Comparison of ENCODE assay signal across 23 cellular contexts in genomic region chr4:90254357-90254756, GRCh38.
DNase-seq lines count a peak whose midpoint lies in the region; ATAC-seq, FAIRE-seq and TF ChIP-seq lines count a peak whose summit lies in the region.
"Had no signal": no experiment of that assay in that cellular context is flagged by ENCODE, and none has a peak within 500 bp of the region (broad histone marks: within the 10 kb centered on the region; RNA-seq: fewer than 3 reads in every experiment).

No MANE protein-coding gene starts in this region.

- H4K20me1 ChIP-seq in GM23338 (replicated peaks; ENCODE audit: insufficient read depth) (no peaks in the 10 kb centered on the region), keratinocyte (ENCODE audit: control insufficient read depth, extremely low read depth, insufficient read depth, low read length) (no peaks in the 10 kb centered on the region)
- H4K20me1 ChIP-seq: BLaER1 had no signal

- no peak overlapping the region for H3K4me3 ChIP-seq in GM23338
- H3K4me3 ChIP-seq in bronchial epithelial cell (ENCODE audit: low read depth, low read length) = no peak overlapping the region
- no peak overlapping the region for H3K4me3 ChIP-seq in keratinocyte (ENCODE audit: control insufficient read depth in 2 of 3, extremely low read depth in 1 of 3, insufficient read depth in 2 of 3, low read depth in 1 of 3, low read length in 3 of 3)
- H3K4me3 ChIP-seq: BLaER1 had no signal

- H3F3A ChIP-seq in GM23338 (replicated peaks; ENCODE audit: low read depth) = no peaks in the 10 kb centered on the region

- no peak for TF ChIP-seq CTCF in GM23338 (conservative IDR thresholded peaks at IDR 0.05; ENCODE audit: low read depth in 2 of 2)
- no peak for TF ChIP-seq CTCF in bronchial epithelial cell (IDR thresholded peaks at IDR 0.05; ENCODE audit: insufficient read depth, low read length, severe bottlenecking)
- TF ChIP-seq CTCF in foreskin keratinocyte (conservative IDR thresholded peaks at IDR 0.05) = no peak
- no peak for TF ChIP-seq CTCF in keratinocyte (optimal IDR thresholded peaks at IDR 0.05 in 1 of 3, IDR thresholded peaks at IDR 0.05 in 1 of 3, conservative IDR thresholded peaks at IDR 0.05 in 1 of 3; ENCODE audit: extremely low read depth in 1 of 3, insufficient read depth in 2 of 3, low read length in 3 of 3)

- H3K4me1 ChIP-seq in GM23338 (ENCODE audit: insufficient read depth) (no peaks in the 10 kb centered on the region), foreskin keratinocyte (no peaks in the 10 kb centered on the region), keratinocyte (ENCODE audit: control insufficient read depth, extremely low read depth, insufficient read depth, low read length) (no peaks in the 10 kb centered on the region)
- H3K4me1 ChIP-seq: BLaER1, Caco-2 had no signal

- H2AFZ ChIP-seq in GM23338 (peak overlapping the region; percentile 61; the same call in 1 of the 2 replicates), keratinocyte (ENCODE audit: control insufficient read depth, low read length) (peak overlapping the region; percentile 57)

- H3K79me2 ChIP-seq in GM23338 (replicated peaks; ENCODE audit: insufficient read depth) = no peaks in the 10 kb centered on the region
- H3K79me2 ChIP-seq in keratinocyte (ENCODE audit: control insufficient read depth, insufficient read depth, low read length) = no peaks in the 10 kb centered on the region

- no peaks in the 10 kb centered on the region for H3K27me3 Mint-ChIP-seq in GM23338 (ENCODE audit: insufficient read depth, low read depth, poor library complexity)
- H3K27me3 Mint-ChIP-seq: B cell; CD4-positive, CD25-positive, alpha-beta regulatory T cell had no signal

- no peak for DNase-seq in GM23338 (ENCODE audit: low spot score)
- DNase-seq in bronchial epithelial cell (ENCODE audit: low read depth) = peak; percentile 2
- peak; percentile 27 to 66 for DNase-seq in foreskin keratinocyte
- no peak for DNase-seq in keratinocyte (ENCODE audit: low read depth, low spot score)
- DNase-seq in dermis blood vessel endothelial cell = no peak
- no peak for DNase-seq in NCI-H510A (lab: John Stamatoyannopoulos, UW)
- DNase-seq: Caco-2; CD4-positive, CD25-positive, alpha-beta regulatory T cell; CD8-positive, alpha-beta T cell; DMS153; GF-D8; GOT3; H7 had no signal

- no peaks in the 10 kb centered on the region for H3K9me2 ChIP-seq in GM23338 (ENCODE audit: insufficient read depth)

- no peaks in the 10 kb centered on the region for H3K9me3 Mint-ChIP-seq in GM23338
- H3K9me3 Mint-ChIP-seq: CD4-positive, CD25-positive, alpha-beta regulatory T cell; CD8-positive, alpha-beta T cell had no signal

- H3K27me3 ChIP-seq in GM23338 (ENCODE audit: insufficient read depth) (no peaks in the 10 kb centered on the region), bronchial epithelial cell (ENCODE audit: control insufficient read depth, insufficient read depth, low read length) (no peaks in the 10 kb centered on the region), foreskin keratinocyte (no peaks in the 10 kb centered on the region), keratinocyte (ENCODE audit: control insufficient read depth, extremely low read depth, insufficient read depth, low read length) (no peaks in the 10 kb centered on the region)
- H3K27me3 ChIP-seq: BLaER1 had no signal

- H3K9me1 ChIP-seq in keratinocyte (ENCODE audit: control insufficient read depth, extremely low read depth, insufficient read depth, low read length) = no peaks in the 10 kb centered on the region

- H3K9ac ChIP-seq in keratinocyte (ENCODE audit: control insufficient read depth, extremely low read depth, insufficient read depth, low read length) = no peak overlapping the region
- H3K9ac ChIP-seq: BLaER1 had no signal

- H3K27ac ChIP-seq in GM23338 (ENCODE audit: low read depth) (no peak overlapping the region), foreskin keratinocyte (no peak overlapping the region), keratinocyte (ENCODE audit: control insufficient read depth, insufficient read depth, low read length) (no peak overlapping the region)
- H3K27ac ChIP-seq: 22Rv1, BLaER1, C4-2B had no signal

- H3K9me3 ChIP-seq in keratinocyte (ENCODE audit: control insufficient read depth, low read depth, low read length) = no peaks in the 10 kb centered on the region
- H3K9me3 ChIP-seq: BLaER1, Caco-2 had no signal

- ATAC-seq in GM23338 (no peak), foreskin keratinocyte (peak; percentile 77), HG03097 (IDR thresholded peaks at IDR 0.05; ENCODE audit: low FRiP score, unreplicated experiment) (no peak), GM19324 (IDR thresholded peaks at IDR 0.05; ENCODE audit: low FRiP score, unreplicated experiment) (no peak)
- ATAC-seq: CD8-positive, alpha-beta T cell; HCT116 had no signal

- no peaks in the 10 kb centered on the region for H3K4me1 Mint-ChIP-seq in GM23338
- H3K4me1 Mint-ChIP-seq: CD4-positive, CD25-positive, alpha-beta regulatory T cell had no signal

- H3K27ac Mint-ChIP-seq in GM23338 = no peak overlapping the region
- H3K27ac Mint-ChIP-seq: B cell; CD4-positive, CD25-positive, alpha-beta regulatory T cell; CD8-positive, alpha-beta T cell had no signal

- no peak overlapping the region for H3K4me3 Mint-ChIP-seq in GM23338
- H3K4me3 Mint-ChIP-seq: B cell; CD4-positive, CD25-positive, alpha-beta regulatory T cell; CD8-positive, alpha-beta T cell had no signal

- H3K36me3 Mint-ChIP-seq in GM23338 (ENCODE audit: low read depth) = no peaks in the 10 kb centered on the region
- H3K36me3 Mint-ChIP-seq: CD4-positive, CD25-positive, alpha-beta regulatory T cell; CD8-positive, alpha-beta T cell had no signal

- dilution Hi-C loops in keratinocyte (cut with MboI; ENCODE audit: extremely low pct_ligation_motif_present, low sequenced_read_pairs) = no loop called here

- no peak overlapping the region for H3K4me2 ChIP-seq in GM23338
- H3K4me2 ChIP-seq in keratinocyte (ENCODE audit: control insufficient read depth, extremely low read depth, insufficient read depth, low read depth, low read length) = no peak overlapping the region
- H3K4me2 ChIP-seq: BLaER1 had no signal

- no peak for FAIRE-seq in bronchial epithelial cell (lab: Jason Lieb, UNC)
- peak; percentile 86 for FAIRE-seq in keratinocyte (lab: Jason Lieb, UNC)
- FAIRE-seq: A204.1, GM12891, GM18507 had no signal

- H3K36me3 ChIP-seq in GM23338 (ENCODE audit: insufficient read depth) (no peaks in the 10 kb centered on the region), bronchial epithelial cell (ENCODE audit: control insufficient read depth, insufficient read depth, low read length) (no peaks in the 10 kb centered on the region), keratinocyte (ENCODE audit: control insufficient read depth in 2 of 2, extremely low read depth in 1 of 2, insufficient read depth in 2 of 2, low read length in 2 of 2) (no peaks in the 10 kb centered on the region)
- H3K36me3 ChIP-seq: BLaER1 had no signal

TF ChIP-seq in GM23338, 12 proteins besides CTCF, POLR2A, EP300 and RAD21:
- TF ChIP-seq NANOG (IDR thresholded peaks at IDR 0.05; ENCODE audit: borderline replicate concordance) (no peak), ZNF114 (CRISPR knock-in tag; IDR thresholded peaks at IDR 0.05) (no peak)

Comparison
In these comparisons a context has a peak if more than half of its experiments do, and no peak if none do; other contexts are left out.
1. DNase-seq: peak in bronchial epithelial cell (single experiment) and foreskin keratinocyte (2 of 2); none in GM23338 (single experiment), keratinocyte (single experiment), dermis blood vessel endothelial cell (single experiment) and NCI-H510A (single experiment).